Comparison of ENCODE assay signal across 27 cellular contexts in genomic region chr2:73000808-73001570, GRCh38.
A peak's percentile ranks its signal among the peaks of the same experiment; 100 is the strongest.
DNase-seq lines count a peak whose midpoint lies in the region; ATAC-seq, FAIRE-seq and TF ChIP-seq lines count a peak whose summit lies in the region.
"Had no signal": no experiment of that assay in that cellular context is flagged by ENCODE, and none has a peak within 500 bp of the region (broad histone marks: within the 10 kb centered on the region; RNA-seq: fewer than 3 reads in every experiment).

No MANE protein-coding gene starts in this region.

- no peaks in the 10 kb centered on the region for H3K9me3 Mint-ChIP-seq in osteocyte (ENCODE audit: unreplicated experiment)
- no peaks in the 10 kb centered on the region for H3K9me3 Mint-ChIP-seq in stimulated activated memory B cell treated with anti-CD40 and anti-IgM and Interleukin-4, amounts not matched to agents 10 μg/mL and 1 μg/mL and 100 μg/mL, for 72 hours
- H3K9me3 Mint-ChIP-seq: activated T-helper 1 cell treated with anti-CD3 and anti-CD28 coated beads, Interleukin-12 subunit alpha, Interleukin-12 subunit beta, Interleukin-2, Interleukin-4 antibody, amounts not matched to agents 30 ng/mL and 10 ng/mL and 1 ng/mL, durations not matched to agents 14 hours and 24 hours and 36 hours had no signal

- H3K4me1 ChIP-seq in RWPE2 (ENCODE audit: insufficient read depth, poor library complexity, severe bottlenecking), result no peaks in the 10 kb centered on the region
- H3K4me1 ChIP-seq in kidney (ENCODE audit: control insufficient read depth in 1 of 2, insufficient read depth in 1 of 2, low read depth in 1 of 2, low read length in 2 of 2), result peaks cover 12 to 16% of the 10 kb centered on the region in 2 donors
- H3K4me1 ChIP-seq: left ventricle myocardium inferior, prostate gland, suprapubic skin had no signal

- no peaks in the 10 kb centered on the region for H3K27me3 Mint-ChIP-seq in osteocyte (ENCODE audit: unreplicated experiment)
- no peaks in the 10 kb centered on the region for H3K27me3 Mint-ChIP-seq in stimulated activated memory B cell treated with anti-CD40 and anti-IgM and Interleukin-4, amounts not matched to agents 10 μg/mL and 1 μg/mL and 100 μg/mL, for 72 hours

- H3K27ac ChIP-seq in RWPE2 (ENCODE audit: poor library complexity, severe bottlenecking) (no peak overlapping the region), kidney (ENCODE audit: low read depth in 2 of 2, low read length in 2 of 2) (no peak overlapping the region), dorsolateral prefrontal cortex (peak overlapping the region in 8 of 59 donors; percentile 16 to 53 (median 38))
- H3K27ac ChIP-seq: brain microvascular endothelial cell, epithelial cell of prostate, left ventricle myocardium inferior, prostate gland, suprapubic skin had no signal

- H3K36me3 ChIP-seq in RWPE2 (ENCODE audit: low read depth) (no peaks in the 10 kb centered on the region), kidney (ENCODE audit: control insufficient read depth in 1 of 2, insufficient read depth in 2 of 2, low read length in 2 of 2) (peaks cover 0 to 4% of the 10 kb centered on the region in 2 donors)
- H3K36me3 ChIP-seq: brain microvascular endothelial cell, prostate gland had no signal

- DNase-seq in HTR-8/SVneo (ENCODE audit: insufficient read length, low spot score), result no peak
- DNase-seq in RWPE2 (ENCODE audit: low spot score), result peak; percentile 15
- DNase-seq in kidney, result peak; percentile 27
- DNase-seq in osteocyte (ENCODE audit: extremely low spot score, unreplicated experiment), result peak; percentile 66
- DNase-seq in activated CD4-positive, CD25-positive, alpha-beta regulatory T cell treated with anti-CD3 and anti-CD28 coated beads, Interleukin-2, amount 50 U/mL, for 72 hours, result no peak
- DNase-seq in dorsolateral prefrontal cortex, result no peak
- DNase-seq: activated CD4-positive, CD25-positive, alpha-beta regulatory T cell; activated naive CD4-positive, alpha-beta T cell treated with anti-CD3 and anti-CD28 coated beads, Interleukin-2, amount 50 U/mL, for 16 hours; brain microvascular endothelial cell; C1 segment of cervical spinal cord; DMS79; effector CD4-positive, alpha-beta T cell; GDM1; GOT3; Karpas-422; left ventricle myocardium inferior; NCI-H1930; NCI-H526; OCI-M1; SK-N-SH; stimulated activated naive CD4-positive, alpha-beta T cell treated with Interleukin-2 at 50 U/mL for 16 hours had no signal

- H3K9me3 ChIP-seq in RWPE2 (ENCODE audit: severe bottlenecking), result no peaks in the 10 kb centered on the region
- no peaks in the 10 kb centered on the region for H3K9me3 ChIP-seq in kidney (ENCODE audit: control insufficient read depth in 1 of 2, low read length in 2 of 2)
- H3K9me3 ChIP-seq: left ventricle myocardium inferior, prostate gland, SK-N-SH, suprapubic skin had no signal

- no peak overlapping the region for H3K4me3 Mint-ChIP-seq in osteocyte (ENCODE audit: unreplicated experiment)
- H3K4me3 Mint-ChIP-seq in stimulated activated memory B cell treated with anti-CD40 and anti-IgM and Interleukin-4, amounts not matched to agents 10 μg/mL and 1 μg/mL and 100 μg/mL, for 72 hours, result no peak overlapping the region
- H3K4me3 Mint-ChIP-seq: activated T-helper 1 cell treated with anti-CD3 and anti-CD28 coated beads, Interleukin-12 subunit alpha, Interleukin-12 subunit beta, Interleukin-2, Interleukin-4 antibody, amounts not matched to agents 30 ng/mL and 10 ng/mL and 1 ng/mL, durations not matched to agents 14 hours and 24 hours and 36 hours had no signal

- peak; percentile 58 for FAIRE-seq in HTR-8/SVneo (lab: Jason Lieb, UNC)
- FAIRE-seq in kidney (lab: Jason Lieb, UNC), result no peak

- peaks cover 4% of the 10 kb centered on the region for H3K4me1 Mint-ChIP-seq in osteocyte (ENCODE audit: unreplicated experiment)
- H3K4me1 Mint-ChIP-seq in stimulated activated memory B cell treated with anti-CD40 and anti-IgM and Interleukin-4, amounts not matched to agents 10 μg/mL and 1 μg/mL and 100 μg/mL, for 72 hours, result no peaks in the 10 kb centered on the region

- TF ChIP-seq CTCF in RWPE2 (IDR thresholded peaks at IDR 0.05; ENCODE audit: poor library complexity, severe bottlenecking) (no peak), kidney (IDR thresholded peaks at IDR 0.05; ENCODE audit: borderline replicate concordance, extremely low read depth, insufficient read depth) (no peak), osteocyte (IDR thresholded peaks at IDR 0.05) (no peak), dorsolateral prefrontal cortex (IDR thresholded peaks at IDR 0.05 in 54 of 56, conservative IDR thresholded peaks at IDR 0.05 in 2 of 56; ENCODE audit: low read depth in 1 of 56, partially characterized antibody in 56 of 56) (no peak)

- no peak overlapping the region for H3K4me3 ChIP-seq in RWPE2 (ENCODE audit: severe bottlenecking)
- no peak overlapping the region for H3K4me3 ChIP-seq in kidney (ENCODE audit: low read length in 2 of 2)
- no peak overlapping the region for H3K4me3 ChIP-seq in dorsolateral prefrontal cortex
- H3K4me3 ChIP-seq: left ventricle myocardium inferior, prostate gland, suprapubic skin had no signal

- intact Hi-C loops in kidney (cut with DNase I), result no loop called here
- intact Hi-C loops in dorsolateral prefrontal cortex (cut with DNase I), result no loop called here

- H3K9ac ChIP-seq in kidney (ENCODE audit: low read length in 2 of 2), result no peak overlapping the region
- H3K9ac ChIP-seq: SK-N-SH had no signal

- no peaks in the 10 kb centered on the region for H3K27me3 ChIP-seq in RWPE2 (ENCODE audit: insufficient read depth, poor library complexity, severe bottlenecking)
- H3K27me3 ChIP-seq in dorsolateral prefrontal cortex, result no peaks in the 10 kb centered on the region
- H3K27me3 ChIP-seq: brain microvascular endothelial cell, suprapubic skin had no signal

- ATAC-seq in RWPE2 (ENCODE audit: low read depth) (no peak), GM21619 (IDR thresholded peaks at IDR 0.05; ENCODE audit: unreplicated experiment) (no peak)
- no peak for ATAC-seq in stimulated activated memory B cell treated with anti-CD40 and anti-IgM and Interleukin-4, amounts not matched to agents 10 μg/mL and 1 μg/mL and 100 μg/mL, for 72 hours

- peaks cover 1% of the 10 kb centered on the region for H3K36me3 Mint-ChIP-seq in osteocyte (ENCODE audit: unreplicated experiment)
- no peaks in the 10 kb centered on the region for H3K36me3 Mint-ChIP-seq in stimulated activated memory B cell treated with anti-CD40 and anti-IgM and Interleukin-4, amounts not matched to agents 10 μg/mL and 1 μg/mL and 100 μg/mL, for 72 hours

- H3K27ac Mint-ChIP-seq in osteocyte (ENCODE audit: unreplicated experiment), result no peak overlapping the region
- H3K27ac Mint-ChIP-seq in stimulated activated memory B cell treated with anti-CD40 and anti-IgM and Interleukin-4, amounts not matched to agents 10 μg/mL and 1 μg/mL and 100 μg/mL, for 72 hours, result no peak overlapping the region
- H3K27ac Mint-ChIP-seq: activated T-helper 1 cell treated with anti-CD3 and anti-CD28 coated beads, Interleukin-12 subunit alpha, Interleukin-12 subunit beta, Interleukin-2, Interleukin-4 antibody, amounts not matched to agents 30 ng/mL and 10 ng/mL and 1 ng/mL, durations not matched to agents 14 hours and 24 hours and 36 hours had no signal

Comparison
In these comparisons a context has a peak if more than half of its experiments do, and no peak if none do; other contexts are left out.
1. DNase-seq: peak in RWPE2 (single experiment), kidney (single experiment) and osteocyte (single experiment); none in HTR-8/SVneo (single experiment), activated CD4-positive, CD25-positive, alpha-beta regulatory T cell treated with anti-CD3 and anti-CD28 coated beads, Interleukin-2, amount 50 U/mL, for 72 hours (single experiment) and dorsolateral prefrontal cortex (0 of 10).